ENCODE assay signal across 13 cellular contexts in genomic region chr3:169243579-169243978, GRCh38.
A peak's percentile ranks its signal among the peaks of the same experiment; 100 is the strongest.
DNase-seq lines count a peak whose midpoint lies in the region; ATAC-seq and TF ChIP-seq lines count a peak whose summit lies in the region.
"Had no signal": no experiment of that assay in that cellular context is flagged by ENCODE, and none has a peak within 500 bp of the region (broad histone marks: within the 10 kb centered on the region; RNA-seq: fewer than 3 reads in every experiment).

No MANE protein-coding gene starts in this region.

- H3K36me3 ChIP-seq in HEK293 (ENCODE audit: control insufficient read depth in 2 of 2, insufficient read depth in 1 of 2, low read length in 2 of 2) (no peaks in the 10 kb centered on the region), body of pancreas (replicated peaks in 1 of 2; ENCODE audit: insufficient read depth in 1 of 2, low read depth in 2 of 2) (no peaks in the 10 kb centered on the region), lower lobe of right lung (no peaks in the 10 kb centered on the region), upper lobe of left lung (no peaks in the 10 kb centered on the region)

- H3K27me3 ChIP-seq in body of pancreas (no peaks in the 10 kb centered on the region), lower lobe of right lung (ENCODE audit: low read depth) (no peaks in the 10 kb centered on the region), upper lobe of left lung (no peaks in the 10 kb centered on the region)

- no peak for ATAC-seq in body of pancreas
- ATAC-seq in lower lobe of right lung = no peak
- no peak for ATAC-seq in upper lobe of left lung (ENCODE audit: low FRiP score in 2 of 2)

- no peak for TF ChIP-seq CTCF in HEK293 (tag by site-specific recombination; IDR thresholded peaks at IDR 0.05)
- TF ChIP-seq CTCF in body of pancreas (IDR thresholded peaks at IDR 0.05) = no peak
- no peak for TF ChIP-seq CTCF in lower lobe of right lung (IDR thresholded peaks at IDR 0.05)
- no peak for TF ChIP-seq CTCF in upper lobe of left lung (IDR thresholded peaks at IDR 0.05)

- DNase-seq in body of pancreas (no peak), lower lobe of right lung (no peak), upper lobe of left lung (no peak), GF-D8 (lab: John Stamatoyannopoulos, UW) (no peak), HUDEP-2 (lab: John Stamatoyannopoulos, UW; ENCODE audit: unreplicated experiment in 76 of 76) (no peak)
- no peak for DNase-seq in activated CD4-positive, alpha-beta T cell treated with anti-CD3 and anti-CD28 coated beads, Interleukin-2, amount 50 U/mL, for 4 hours
- DNase-seq: C1 segment of cervical spinal cord, NCI-H1105 treated with DMSO at 0.1 percent for 48 hours, NCI-H187, NCI-H2171, NCI-H446 treated with DMSO at 0.1 percent for 48 hours, Right ventricle myocardium superior had no signal

- H3K4me3 ChIP-seq in HEK293 (ENCODE audit: low read depth, low read length) (no peak overlapping the region), body of pancreas (no peak overlapping the region), lower lobe of right lung (peak overlapping the region; percentile 47), upper lobe of left lung (peak overlapping the region in 2 of 4 donors; percentile 45 to 46)

- POLR2A ChIA-PET in HEK293 (lab: Yijun Ruan, JAX) = interaction anchor here (2.2 kb wide), 1 partner anchor 96 kb away, joined by 8 read pairs; no protein-coding TSS in a partner anchor

- TF ChIP-seq POLR2A in body of pancreas (IDR thresholded peaks at IDR 0.05) = no peak
- TF ChIP-seq POLR2A in upper lobe of left lung (IDR thresholded peaks at IDR 0.05) = no peak

- CTCF ChIA-PET in HEK293 (lab: Yijun Ruan, JAX) = no interaction called here

- 76 to 78% methylated on average over 6 of the region's 6 CpGs for WGBS in body of pancreas, 2 donors
- 56 to 68% methylated on average over 6 of the region's 6 CpGs for WGBS in upper lobe of left lung, 2 donors

- H3K4me1 ChIP-seq in HEK293 (ENCODE audit: control insufficient read depth, insufficient read depth, low read length) = peaks cover 32% of the 10 kb centered on the region
- peaks cover 31% of the 10 kb centered on the region for H3K4me1 ChIP-seq in body of pancreas
- H3K4me1 ChIP-seq in lower lobe of right lung = peaks cover 8% of the 10 kb centered on the region
- H3K4me1 ChIP-seq in upper lobe of left lung = peaks cover 11 to 31% (median 14%) of the 10 kb centered on the region in 4 donors

- H3K27ac ChIP-seq in HEK293 (ENCODE audit: extremely low read depth, low read depth, low read length) (peak overlapping the region; percentile 26), body of pancreas (peak overlapping the region in 3 of 4 donors; percentile 28 to 73 (median 43)), lower lobe of right lung (peak overlapping the region; percentile 80), upper lobe of left lung (peak overlapping the region; percentile 80 to 90 (median 85))

- intact Hi-C loops in body of pancreas (cut with DNase I) = no loop called here
- intact Hi-C loops in lower lobe of right lung (cut with DNase I) = loop anchor here (10.0 kb wide), 1 partner anchor 99 kb away; no protein-coding TSS in a partner anchor

- H3K9me3 ChIP-seq in HEK293 (ENCODE audit: control insufficient read depth, insufficient read depth, low read depth, low read length) = no peaks in the 10 kb centered on the region
- H3K9me3 ChIP-seq in body of pancreas = no peaks in the 10 kb centered on the region
- no peaks in the 10 kb centered on the region for H3K9me3 ChIP-seq in lower lobe of right lung
- no peaks in the 10 kb centered on the region for H3K9me3 ChIP-seq in upper lobe of left lung

- TF ChIP-seq EP300 in upper lobe of left lung (IDR thresholded peaks at IDR 0.05) = no peak

TF ChIP-seq in HEK293, 187 proteins besides CTCF, POLR2A, EP300 and RAD21:
- no peak for TF ChIP-seq ZNF24 (tag by site-specific recombination; IDR thresholded peaks at IDR 0.05)
- no peak for TF ChIP-seq ZSCAN18 (tag by site-specific recombination; IDR thresholded peaks at IDR 0.05)
- no peak for TF ChIP-seq ZNF629 (tag by site-specific recombination; IDR thresholded peaks at IDR 0.05)
- TF ChIP-seq ZFP3 (tag by site-specific recombination; IDR thresholded peaks at IDR 0.05; ENCODE audit: low read depth) = no peak
- TF ChIP-seq ZNF76 (tag by site-specific recombination; IDR thresholded peaks at IDR 0.05; ENCODE audit: borderline replicate concordance, low read depth) = no peak
- peak; percentile 26; the same call in 1 of the 2 replicates for TF ChIP-seq SCRT1 (tag by site-specific recombination; IDR thresholded peaks at IDR 0.05; ENCODE audit: borderline replicate concordance)
- no peak for TF ChIP-seq ZNF362 (tag by site-specific recombination; IDR thresholded peaks at IDR 0.05)
- no peak for TF ChIP-seq ZNF621 (tag by site-specific recombination; IDR thresholded peaks at IDR 0.05)
- TF ChIP-seq ZNF501 (tag by site-specific recombination; IDR thresholded peaks at IDR 0.05) = no peak
- no peak for TF ChIP-seq ZNF433 (tag by site-specific recombination; IDR thresholded peaks at IDR 0.05; ENCODE audit: low read depth)
- no peak for TF ChIP-seq ZNF660 (tag by site-specific recombination; IDR thresholded peaks at IDR 0.05)
- no peak for TF ChIP-seq ZNF558 (tag by site-specific recombination; IDR thresholded peaks at IDR 0.05)
- TF ChIP-seq ZFP69B (tag by site-specific recombination; IDR thresholded peaks at IDR 0.05) = no peak
- TF ChIP-seq SCRT2 (tag by site-specific recombination; IDR thresholded peaks at IDR 0.05) = peak; percentile 94
- TF ChIP-seq ZNF837 (tag by site-specific recombination; IDR thresholded peaks at IDR 0.05) = no peak
- no peak for TF ChIP-seq ZNF292 (tag by site-specific recombination; IDR thresholded peaks at IDR 0.05; ENCODE audit: borderline replicate concordance, low read depth)
- TF ChIP-seq ZNF843 (tag by site-specific recombination; IDR thresholded peaks at IDR 0.05) = no peak

Comparison
In these comparisons a context has a peak if more than half of its experiments do, and no peak if none do; other contexts are left out.
1. H3K27ac ChIP-seq: peak in every context shown above with its lines; median percentile 85 in upper lobe of left lung; 80 in lower lobe of right lung; 43 in body of pancreas; 26 in HEK293.